ENCODE assay signal across 10 cellular contexts in genomic region chr1:18635833-18636671, GRCh38.
A peak's percentile ranks its signal among the peaks of the same experiment; 100 is the strongest.
DNase-seq lines count a peak whose midpoint lies in the region; ATAC-seq lines count a peak whose summit lies in the region.
"Had no signal": no experiment of that assay in that cellular context is flagged by ENCODE, and none has a peak within 500 bp of the region (broad histone marks: within the 10 kb centered on the region; RNA-seq: fewer than 3 reads in every experiment).

No MANE protein-coding gene starts in this region.

- H3K4me1 Mint-ChIP-seq in activated naive CD8-positive, alpha-beta T cell (ENCODE audit: low read depth): peaks cover 35% of the 10 kb centered on the region

- H3K4me3 Mint-ChIP-seq in activated naive CD8-positive, alpha-beta T cell: no peak overlapping the region

- H3K36me3 Mint-ChIP-seq in activated naive CD8-positive, alpha-beta T cell: no peaks in the 10 kb centered on the region
- H3K36me3 Mint-ChIP-seq: CD4-positive, alpha-beta memory T cell had no signal

- DNase-seq in ACHN: peak; percentile 28
- DNase-seq in ELF-1 (ENCODE audit: low read depth, low spot score): peak; percentile 68
- DNase-seq in left kidney (ENCODE audit: low read depth, low spot score): peak; percentile 60
- no peak for DNase-seq in amygdala (lab: John Stamatoyannopoulos, UW)
- DNase-seq: CD4-positive, alpha-beta memory T cell had no signal

- in situ Hi-C loops in ACHN (cut with HindIII; ENCODE audit: low pct_ligation_motif_present, low pct_unique_long_range_greater_than_20kb, low sequenced_read_pairs): no loop called here

- ATAC-seq in GM18517 (IDR thresholded peaks at IDR 0.05; ENCODE audit: unreplicated experiment): no peak
- no peak for ATAC-seq in GM21825 (IDR thresholded peaks at IDR 0.05; ENCODE audit: unreplicated experiment)
- no peak for ATAC-seq in GM18519 (IDR thresholded peaks at IDR 0.05; ENCODE audit: low FRiP score, unreplicated experiment)
- ATAC-seq: Right ventricle myocardium inferior had no signal

- no peaks in the 10 kb centered on the region for H3K9me3 Mint-ChIP-seq in activated naive CD8-positive, alpha-beta T cell (ENCODE audit: low read depth)
- H3K9me3 Mint-ChIP-seq: CD4-positive, alpha-beta memory T cell had no signal

- peak overlapping the region; percentile 24 for H3K27ac Mint-ChIP-seq in activated naive CD8-positive, alpha-beta T cell

- peaks cover 67% of the 10 kb centered on the region for H3K27me3 Mint-ChIP-seq in activated naive CD8-positive, alpha-beta T cell

Comparison
In these comparisons a context has a peak if more than half of its experiments do, and no peak if none do; other contexts are left out.
1. DNase-seq: peak in ACHN (single experiment), ELF-1 (single experiment) and left kidney (single experiment); none in amygdala (0 of 56).